28 cellular contexts compared by ENCODE assay signal in genomic region chr2:210063306-210063705, GRCh38.
"Had no signal": no experiment of that assay in that cellular context is flagged by ENCODE, and none has a peak within 500 bp of the region (broad histone marks: within the 10 kb centered on the region; RNA-seq: fewer than 3 reads in every experiment).

No MANE protein-coding gene starts in this region.

- H3K4me3 ChIP-seq: colonic mucosa, coronary artery, dorsolateral prefrontal cortex, esophagus muscularis mucosa, esophagus squamous epithelium, gastrocnemius medialis, gastroesophageal sphincter, heart left ventricle, heart right ventricle had no signal

- H3K27me3 ChIP-seq: colonic mucosa, dorsolateral prefrontal cortex, esophagus muscularis mucosa, esophagus squamous epithelium, foreskin keratinocyte, gastrocnemius medialis, gastroesophageal sphincter, heart left ventricle, heart right ventricle had no signal

- ATAC-seq: effector memory CD8-positive, alpha-beta T cell; esophagus mucosa; foreskin keratinocyte; gastrocnemius medialis; gastroesophageal sphincter; heart left ventricle; heart right ventricle had no signal

- H3K4me1 ChIP-seq: colonic mucosa, esophagus muscularis mucosa, esophagus squamous epithelium, foreskin keratinocyte, gastrocnemius medialis, gastroesophageal sphincter, heart left ventricle, heart right ventricle had no signal

- H3K27ac ChIP-seq: colonic mucosa, coronary artery, dorsolateral prefrontal cortex, epithelial cell of prostate, esophagus muscularis mucosa, esophagus squamous epithelium, foreskin keratinocyte, gastrocnemius medialis, gastroesophageal sphincter, heart left ventricle, heart right ventricle had no signal

- H3K9me3 ChIP-seq: colonic mucosa, esophagus muscularis mucosa, esophagus squamous epithelium, gastrocnemius medialis, gastroesophageal sphincter, heart left ventricle had no signal

- H3K36me3 ChIP-seq: colonic mucosa had no signal

- FAIRE-seq: colon, endometrium, endothelial cell of umbilical vein, frontal cortex had no signal

- DNase-seq: colonic mucosa; cortex of kidney; dermis blood vessel endothelial cell; dorsolateral prefrontal cortex; effector CD4-positive, alpha-beta T cell; effector CD8-positive, alpha-beta T cell; effector memory CD4-positive, alpha-beta T cell; effector memory CD8-positive, alpha-beta T cell; endodermal cell; erythroblast; esophagus squamous epithelium; foreskin fibroblast; foreskin keratinocyte; foreskin melanocyte; gastrocnemius medialis; glutamatergic neuron; head of caudate nucleus; heart left ventricle; heart right ventricle had no signal
